ENCODE assay signal across 21 cellular contexts in genomic region chr3:72393455-72393854, GRCh38.
"Had no signal": no experiment of that assay in that cellular context is flagged by ENCODE, and none has a peak within 500 bp of the region (broad histone marks: within the 10 kb centered on the region; RNA-seq: fewer than 3 reads in every experiment).

No MANE protein-coding gene starts in this region.

- H3K36me3 ChIP-seq: Peyer's patch, SJCRH30 had no signal

- DNase-seq: KBM-7, MV-4-11, NCI-H1048, NCI-H1105, NCI-H1417, NCI-H1436 treated with DMSO at 0.1 percent for 48 hours, NCI-H1694, NCI-H187 treated with DMSO at 0.1 percent for 48 hours, NCI-H2029 treated with DMSO at 0.1 percent for 48 hours, NCI-H2171 treated with DMSO at 0.1 percent for 48 hours, NCI-H345, NCI-H446 treated with DMSO at 0.1 percent for 48 hours, NCI-H510A treated with DMSO at 0.1 percent for 48 hours, NCI-H526, NCI-H82, PC-3, Peyer's patch, SHP77 treated with DMSO at 0.1 percent for 48 hours, SJCRH30 had no signal

- H3K4me3 ChIP-seq: Peyer's patch, SJCRH30 had no signal

- H3K9me3 ChIP-seq: Peyer's patch, SJCRH30 had no signal

- H3K27me3 ChIP-seq: Peyer's patch, SJCRH30 had no signal

- ATAC-seq: PC-3, Right ventricle myocardium inferior, SK-N-SH treated with all-trans-retinoic acid at 6 μM for 48 hours had no signal

- H3K27ac ChIP-seq: Peyer's patch, SJCRH30 had no signal
